Comparison of ENCODE assay signal across 1 cellular context in the genomic region with DNA sequence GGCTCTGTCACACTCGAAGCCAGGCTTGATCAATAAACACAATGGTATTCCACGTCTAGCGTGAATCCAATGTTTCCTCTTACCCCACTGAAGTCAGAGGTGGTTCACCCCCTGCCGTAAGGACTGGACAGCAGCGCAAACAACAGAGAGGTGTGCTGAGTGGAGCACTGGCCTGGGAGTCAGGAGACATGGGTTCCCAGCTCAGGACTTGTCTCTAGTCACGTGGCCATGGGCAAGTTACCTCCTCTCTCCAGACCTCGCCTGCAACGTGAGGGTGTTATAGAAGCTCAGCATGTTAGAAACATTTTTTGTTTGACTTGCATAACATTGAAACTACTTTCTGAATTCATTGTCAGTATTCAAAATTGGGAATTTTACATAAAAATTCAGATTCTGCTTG.
TF ChIP-seq lines count a peak whose summit lies in the region.

No MANE protein-coding gene starts in this region.

TF ChIP-seq in GM12891, 5 proteins besides CTCF, POLR2A, EP300 and RAD21:
- TF ChIP-seq TAF1 (IDR thresholded peaks at IDR 0.05; ENCODE audit: low read depth, low read length) (no peak), POLR2AphosphoS5 (IDR thresholded peaks at IDR 0.05; ENCODE audit: low read depth, low read length) (no peak), PAX5 (IDR thresholded peaks at IDR 0.05; ENCODE audit: insufficient read depth, low read length, severe bottlenecking) (no peak), POU2F2 (IDR thresholded peaks at IDR 0.05; ENCODE audit: low read depth, low read length) (no peak), SPI1 (IDR thresholded peaks at IDR 0.05; ENCODE audit: low read depth, low read length) (no peak)
